In the genomic region with DNA sequence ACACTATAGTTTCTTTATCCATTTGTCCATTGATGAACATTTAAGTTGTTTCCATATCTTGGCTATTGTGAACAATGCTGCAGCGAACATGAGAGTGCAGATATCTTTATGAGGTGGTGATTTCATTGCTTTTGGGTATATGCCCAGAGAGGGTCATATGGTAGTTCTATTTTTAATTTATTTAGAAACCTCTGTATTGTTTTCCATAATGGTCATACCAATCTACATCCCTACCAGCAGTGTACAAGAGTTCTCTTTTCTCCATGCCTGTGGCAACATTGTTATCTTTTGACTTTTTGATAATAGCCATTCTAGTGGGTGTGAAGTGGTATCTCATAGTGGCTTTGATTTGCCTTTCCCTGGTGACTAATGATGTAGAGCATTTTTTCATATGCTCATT, we compare ENCODE assay signal across 21 cellular contexts. TPM values are rescaled to one million over a fixed set of nuclear protein-coding genes. Genes with fewer than 3 reads are reported as not detected.
DNase-seq lines count a peak whose midpoint lies in the region; ATAC-seq and FAIRE-seq lines count a peak whose summit lies in the region.
"Had no signal": no experiment of that assay in that cellular context is flagged by ENCODE, and none has a peak within 500 bp of the region (broad histone marks: within the 10 kb centered on the region; RNA-seq: fewer than 3 reads in every experiment).

No MANE protein-coding gene starts in this region.

- ATAC-seq in Right ventricle myocardium superior (ENCODE audit: poor library complexity) (peak; percentile 51), left cardiac atrium (no peak), HG02885 (IDR thresholded peaks at IDR 0.05; ENCODE audit: poor library complexity, unreplicated experiment) (no peak), HG03159 (IDR thresholded peaks at IDR 0.05; ENCODE audit: unreplicated experiment) (no peak)
- ATAC-seq: GM12878 had no signal

- peak; percentile 43 for FAIRE-seq in colon (lab: Jason Lieb, UNC)
- FAIRE-seq: GM12878, GM19239, H1 had no signal

- DNase-seq in Right ventricle myocardium superior (no peak), left cardiac atrium (no peak), NCI-H226 (peak; percentile 46), glomerular visceral epithelial cell (ENCODE audit: extremely low spot score) (no peak)
- DNase-seq: 8988T; C1 segment of cervical spinal cord; Calu3; CD4-positive, alpha-beta memory T cell; COR-L47; DMS79; EL; GDM1; GM23248; H7; HCEC 1CT had no signal

- intact Hi-C loops in Right ventricle myocardium superior (cut with DNase I): no loop called here
- intact Hi-C loops in left cardiac atrium (cut with DNase I): no loop called here

RNA-seq across cellular contexts. Expression of gene EDA, which starts 48.8 kb away (rescaled TPM):
- total RNA-seq in Right ventricle myocardium superior (11.1 TPM), left cardiac atrium (10 to 100 TPM; 13.7 to 17.5 TPM)
